ENCODE assay signal across 13 cellular contexts in the genomic region with DNA sequence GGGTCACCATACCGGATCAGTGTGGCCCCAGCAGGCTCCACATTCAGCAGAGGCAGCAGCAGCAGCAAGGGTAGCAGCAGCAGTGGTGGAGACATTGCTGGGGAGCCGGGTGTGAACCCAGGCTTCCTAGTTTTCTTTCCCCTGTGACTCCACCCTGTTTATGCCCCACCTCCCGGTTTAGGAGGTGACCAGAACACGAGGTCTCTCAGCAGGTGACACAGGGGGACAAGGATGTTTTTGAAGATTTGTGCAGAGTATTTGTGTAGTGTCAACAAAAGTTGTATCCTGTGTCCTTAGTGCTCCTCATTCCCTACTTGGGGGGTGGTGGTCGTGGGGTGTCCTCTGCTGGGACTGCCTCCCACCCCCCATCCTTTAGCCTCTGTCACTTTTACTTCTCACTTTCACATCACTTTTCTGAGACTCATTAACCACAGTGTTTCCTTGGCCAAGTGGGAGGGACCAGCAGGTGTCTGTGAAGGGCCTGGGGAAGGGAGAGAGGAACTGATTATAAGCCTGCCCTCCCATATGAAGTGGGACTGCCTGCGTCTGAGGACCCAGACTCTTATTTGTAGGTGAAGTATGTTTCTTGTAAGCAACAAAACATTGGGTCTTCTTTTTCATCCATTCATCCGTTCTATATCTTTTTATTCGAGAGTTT. TPM values are rescaled to one million over a fixed set of nuclear protein-coding genes. Genes with fewer than 3 reads are reported as not detected.
DNase-seq lines count a peak whose midpoint lies in the region; ATAC-seq and TF ChIP-seq lines count a peak whose summit lies in the region.
"Had no signal": no experiment of that assay in that cellular context is flagged by ENCODE, and none has a peak within 500 bp of the region (broad histone marks: within the 10 kb centered on the region; RNA-seq: fewer than 3 reads in every experiment).

No MANE protein-coding gene starts in this region.

- no peaks in the 10 kb centered on the region for H3K27me3 Mint-ChIP-seq in activated CD4-positive, alpha-beta T cell treated with anti-CD3 and anti-CD28 coated beads for 36 hours

- peak overlapping the region; percentile 29 for H3K27ac Mint-ChIP-seq in activated CD4-positive, alpha-beta T cell treated with anti-CD3 and anti-CD28 coated beads for 36 hours

- intact Hi-C loops in activated CD4-positive, alpha-beta T cell treated with anti-CD3 and anti-CD28 coated beads for 36 hours (cut with DNase I, micrococcal nuclease), result no loop called here
- intact Hi-C loops in spleen (cut with DNase I; ENCODE audit: low total_unique reads), result no loop called here

- H3K27me3 ChIP-seq in Peyer's patch, result no peaks in the 10 kb centered on the region
- no peaks in the 10 kb centered on the region for H3K27me3 ChIP-seq in spleen (replicated peaks in 1 of 7)
- no peaks in the 10 kb centered on the region for H3K27me3 ChIP-seq in SJCRH30
- H3K27me3 ChIP-seq: brain microvascular endothelial cell, gastroesophageal sphincter, testis had no signal

- peaks cover 44% of the 10 kb centered on the region for H3K4me1 Mint-ChIP-seq in activated CD4-positive, alpha-beta T cell treated with anti-CD3 and anti-CD28 coated beads for 36 hours

- H3K4me3 ChIP-seq in Peyer's patch (peak overlapping the region in 2 of 4 donors; percentile 37 to 48), spleen (peak overlapping the region; percentile 25 to 65 (median 48)), SJCRH30 (no peak overlapping the region)
- H3K4me3 ChIP-seq: gastroesophageal sphincter, testis had no signal

- DNase-seq in activated CD4-positive, alpha-beta T cell treated with anti-CD3 and anti-CD28 coated beads for 36 hours, result no peak
- DNase-seq in activated CD4-positive, alpha-beta T cell treated with anti-CD3 and anti-CD28 coated beads, Interleukin-2, amount 50 U/mL, for 48 hours, result no peak
- DNase-seq in Peyer's patch (peak in 2 of 3 donors; percentile 86 to 88), spleen (peak; percentile 84), dermis blood vessel endothelial cell (no peak), EL (no peak), SJCRH30 (no peak)
- DNase-seq: activated CD4-positive, alpha-beta T cell treated with anti-CD3 and anti-CD28 coated beads for 1 hour; brain microvascular endothelial cell; NCI-H526; testis had no signal

- no peaks in the 10 kb centered on the region for H3K9me3 Mint-ChIP-seq in activated CD4-positive, alpha-beta T cell treated with anti-CD3 and anti-CD28 coated beads for 36 hours (ENCODE audit: low read depth)

- peaks cover 0 to 13% (median 0%) of the 10 kb centered on the region in 4 donors for H3K4me1 ChIP-seq in Peyer's patch
- H3K4me1 ChIP-seq in spleen, result peaks cover 6 to 98% (median 60%) of the 10 kb centered on the region in 6 donors
- H3K4me1 ChIP-seq in SJCRH30, result peaks cover under 1% of the 10 kb centered on the region; the same call in 1 of the 2 replicates
- H3K4me1 ChIP-seq: gastroesophageal sphincter, testis had no signal

- H3K36me3 ChIP-seq in Peyer's patch (no peaks in the 10 kb centered on the region), spleen (no peaks in the 10 kb centered on the region), SJCRH30 (no peaks in the 10 kb centered on the region)
- H3K36me3 ChIP-seq: brain microvascular endothelial cell, gastroesophageal sphincter had no signal

- peaks cover 7% of the 10 kb centered on the region for H3K36me3 Mint-ChIP-seq in activated CD4-positive, alpha-beta T cell treated with anti-CD3 and anti-CD28 coated beads for 36 hours (ENCODE audit: low read depth)

- TF ChIP-seq CTCF in Peyer's patch (IDR thresholded peaks at IDR 0.05), result no peak
- TF ChIP-seq CTCF in spleen (IDR thresholded peaks at IDR 0.05 in 8 of 11, conservative IDR thresholded peaks at IDR 0.05 in 3 of 11), result no peak

- peak overlapping the region in 2 of 4 donors; percentile 68 to 83 for H3K27ac ChIP-seq in Peyer's patch
- H3K27ac ChIP-seq in spleen, result peak overlapping the region in 6 of 8 donors; percentile 20 to 80 (median 76)
- no peak overlapping the region for H3K27ac ChIP-seq in SJCRH30
- H3K27ac ChIP-seq: brain microvascular endothelial cell, gastroesophageal sphincter, testis had no signal

- WGBS in spleen, 5 donors, result 49 to 59% (median 51%) methylated on average over 8 of the region's 8 CpGs

- no peaks in the 10 kb centered on the region for H3K9me3 ChIP-seq in Peyer's patch
- peaks cover 0 to 16% (median 7%) of the 10 kb centered on the region in 8 donors for H3K9me3 ChIP-seq in spleen
- no peaks in the 10 kb centered on the region; the same call in 1 of the 2 replicates for H3K9me3 ChIP-seq in SJCRH30 (replicated peaks)
- H3K9me3 ChIP-seq: testis had no signal

- H3K4me3 Mint-ChIP-seq in activated CD4-positive, alpha-beta T cell treated with anti-CD3 and anti-CD28 coated beads for 36 hours, result no peak overlapping the region

- CTCF ChIA-PET in activated CD4-positive, alpha-beta T cell treated with anti-CD3 and anti-CD28 coated beads for 36 hours (lab: Charles Lee), result interaction anchor here (0.6 kb wide), 1 partner anchor 12 kb away, joined by 3 read pairs; no protein-coding TSS in a partner anchor

- peak; percentile 24 for ATAC-seq in activated CD4-positive, alpha-beta T cell treated with anti-CD3 and anti-CD28 coated beads for 36 hours
- peak; percentile 43 for ATAC-seq in HG02763 (IDR thresholded peaks at IDR 0.05; ENCODE audit: unreplicated experiment)
- ATAC-seq: gastroesophageal sphincter had no signal

- POLR2A ChIA-PET in activated CD4-positive, alpha-beta T cell treated with anti-CD3 and anti-CD28 coated beads for 36 hours (lab: Charles Lee), result interaction anchor here (0.6 kb wide), 1 partner anchor 9 kb away, joined by 4 read pairs; no protein-coding TSS in a partner anchor

- TF ChIP-seq POLR2A in Peyer's patch (IDR thresholded peaks at IDR 0.05), result no peak
- peak in 2 of 3 donors; percentile 24 to 62 for TF ChIP-seq POLR2A in spleen (IDR thresholded peaks at IDR 0.05)

RNA-seq across cellular contexts. Expression of gene KCNC3, which starts 15.6 kb away (rescaled TPM):
- 1 to 10 TPM; 9.1 to 9.7 TPM for total RNA-seq in activated CD4-positive, alpha-beta T cell treated with anti-CD3 and anti-CD28 coated beads for 36 hours
- total RNA-seq in Peyer's patch, result 1 to 10 TPM in 2 of 4 donors, under 1 TPM in 2; 0.18 to 3.3 (median 1.1) TPM
- 10 to 100 TPM in 2 of 7 donors, 1 to 10 TPM in 5; 2.6 to 20.8 (median 7.1) TPM for total RNA-seq in spleen
- polyA plus RNA-seq in spleen, result 1 to 10 TPM in 1 of 3 donors, under 1 TPM in 2; 0.72 to 2.6 (median 0.74) TPM
- 0.51 TPM in 2 replicates for total RNA-seq in dermis blood vessel endothelial cell
- total RNA-seq in SJCRH30 (2014; rRNA removed; shearing (Covaris generic)), result 1.1 and 1.2 TPM in 2 replicates

RNA-seq across cellular contexts. Expression of gene NAPSA, which starts 20.6 kb away (rescaled TPM):
- 10 to 100 TPM; 44.0 to 63.4 TPM for total RNA-seq in activated CD4-positive, alpha-beta T cell treated with anti-CD3 and anti-CD28 coated beads for 36 hours
- total RNA-seq in Peyer's patch (10 to 100 TPM in 1 of 4 donors, 1 to 10 TPM in 3; 4.9 to 12.4 (median 8.2) TPM), spleen (1 to 10 TPM; 1.5 to 3.4 (median 2.3) TPM), dermis blood vessel endothelial cell (not detected in 2 replicates)
- 1 to 10 TPM; 4.5 to 6.4 (median 5.0) TPM for polyA plus RNA-seq in spleen
- 0.08 and 0.18 TPM in 2 replicates for total RNA-seq in SJCRH30 (2014; rRNA removed; shearing (Covaris generic))

RNA-seq across cellular contexts. Expression of gene NR1H2, which starts 31.5 kb away (rescaled TPM):
- 10 to 100 TPM; 50.3 to 53.6 TPM for total RNA-seq in activated CD4-positive, alpha-beta T cell treated with anti-CD3 and anti-CD28 coated beads for 36 hours
- total RNA-seq in Peyer's patch, result 100 to 1,000 TPM in 2 of 4 donors, 10 to 100 TPM in 2; 76.7 to 102 (median 98.9) TPM
- total RNA-seq in spleen, result 10 to 100 TPM; 59.9 to 96.0 (median 84.8) TPM
- polyA plus RNA-seq in spleen, result 10 to 100 TPM; 53.1 to 75.5 (median 55.8) TPM
- total RNA-seq in dermis blood vessel endothelial cell, result 83.6 and 92.5 TPM in 2 replicates
- total RNA-seq in SJCRH30 (2014; rRNA removed; shearing (Covaris generic)), result 22.3 and 22.6 TPM in 2 replicates

RNA-seq across cellular contexts. Expression of gene POLD1, which starts 39.4 kb away (rescaled TPM):
- total RNA-seq in activated CD4-positive, alpha-beta T cell treated with anti-CD3 and anti-CD28 coated beads for 36 hours, result 100 to 1,000 TPM; 220 to 227 TPM
- total RNA-seq in Peyer's patch (10 to 100 TPM; 14.9 to 90.0 (median 27.3) TPM), spleen (10 to 100 TPM; 26.5 to 39.9 (median 28.2) TPM), dermis blood vessel endothelial cell (40.8 and 77.4 TPM in 2 replicates)
- 10 to 100 TPM; 50.9 to 66.6 (median 66.5) TPM for polyA plus RNA-seq in spleen
- 74.4 and 75.2 TPM in 2 replicates for total RNA-seq in SJCRH30 (2014; rRNA removed; shearing (Covaris generic))

Comparison
In these comparisons a context has a peak if more than half of its experiments do, and no peak if none do; other contexts are left out.
1. DNase-seq: peak in Peyer's patch (2 of 3) and spleen (single experiment); none in activated CD4-positive, alpha-beta T cell treated with anti-CD3 and anti-CD28 coated beads for 36 hours (single experiment), activated CD4-positive, alpha-beta T cell treated with anti-CD3 and anti-CD28 coated beads, Interleukin-2, amount 50 U/mL, for 48 hours (0 of 2), dermis blood vessel endothelial cell (single experiment), EL (single experiment) and SJCRH30 (0 of 2).
2. POLR2A ChIP-seq: peak in spleen (2 of 3); none in Peyer's patch (0 of 2).